Comparison of ENCODE assay signal across 13 cellular contexts in genomic region chr9:91359083-91359482, GRCh38. TPM values are rescaled to one million over a fixed set of nuclear protein-coding genes. Genes with fewer than 3 reads are reported as not detected.
A peak's percentile ranks its signal among the peaks of the same experiment; 100 is the strongest.
DNase-seq lines count a peak whose midpoint lies in the region; ATAC-seq, FAIRE-seq and TF ChIP-seq lines count a peak whose summit lies in the region.
"Had no signal": no experiment of that assay in that cellular context is flagged by ENCODE, and none has a peak within 500 bp of the region (broad histone marks: within the 10 kb centered on the region; RNA-seq: fewer than 3 reads in every experiment).

No MANE protein-coding gene starts in this region.

- H3K9me3 ChIP-seq in HepG2 (ENCODE audit: low read length), result no peaks in the 10 kb centered on the region
- no peaks in the 10 kb centered on the region for H3K9me3 ChIP-seq in right lobe of liver
- no peaks in the 10 kb centered on the region for H3K9me3 ChIP-seq in fibroblast of lung (ENCODE audit: control insufficient read depth, insufficient read depth, low read depth, low read length)
- H3K9me3 ChIP-seq: breast epithelium had no signal

- CTCF ChIA-PET in HepG2 (lab: Yijun Ruan, JAX; ENCODE audit: low intra/inter-chr PET ratio, low total read pairs), result no interaction called here

- H3K4me1 ChIP-seq in HepG2 (ENCODE audit: insufficient read depth, low read length) (peaks cover 50% of the 10 kb centered on the region), right lobe of liver (peaks cover 0 to 15% (median 5%) of the 10 kb centered on the region in 4 donors), fibroblast of lung (ENCODE audit: control insufficient read depth, extremely low read depth, insufficient read depth, low read length) (peaks cover 4% of the 10 kb centered on the region)
- H3K4me1 ChIP-seq: breast epithelium had no signal

- H3K27me3 ChIP-seq in HepG2 (ENCODE audit: control insufficient read depth in 1 of 2, insufficient read depth in 2 of 2, low read length in 2 of 2), result no peaks in the 10 kb centered on the region; a peak in 1 of 5 replicates
- H3K27me3 ChIP-seq in right lobe of liver, result no peaks in the 10 kb centered on the region
- H3K27me3 ChIP-seq in fibroblast of lung (ENCODE audit: control insufficient read depth, insufficient read depth, low read length), result no peaks in the 10 kb centered on the region
- H3K27me3 ChIP-seq: breast epithelium had no signal

- POLR2A ChIA-PET in HepG2 (lab: Yijun Ruan, JAX), result interaction anchor here (1.0 to 2.2 kb wide), 2 partner anchors 151 to 322 kb away, joined by 3 to 5 read pairs; no protein-coding TSS in a partner anchor

- peaks cover 69% of the 10 kb centered on the region for H3K4me1 Mint-ChIP-seq in T-helper 2 cell treated with Interferon-gamma antibody and Interleukin-4, amounts not matched to agents 5 μg/mL and 100 μg/mL, for 36 hours (ENCODE audit: low read depth)

- H3K4me2 ChIP-seq in HepG2 (ENCODE audit: low read depth, low read length), result peak overlapping the region; percentile 82
- H3K4me2 ChIP-seq in fibroblast of lung (ENCODE audit: extremely low read depth, insufficient read depth, low read length), result peak overlapping the region; percentile 26

- no peak for FAIRE-seq in HepG2 (lab: Jason Lieb, UNC)

- H3K27me3 Mint-ChIP-seq in T-helper 2 cell treated with Interferon-gamma antibody and Interleukin-4, amounts not matched to agents 5 μg/mL and 100 μg/mL, for 36 hours (ENCODE audit: low read depth), result no peaks in the 10 kb centered on the region

- TF ChIP-seq EP300 in HepG2 (IDR thresholded peaks at IDR 0.05; ENCODE audit: low read depth in 2 of 2, low read length in 2 of 2), result no peak
- no peak for TF ChIP-seq EP300 in HepG2 (CRISPR knock-in tag; IDR thresholded peaks at IDR 0.05; ENCODE audit: borderline replicate concordance)

- no TSS peak for BruUV-seq in HepG2 (replicated peaks; lab: Mats Ljungman, UMichigan)

- in situ Hi-C loops in HepG2 (cut with HindIII; ENCODE audit: extremely low pct_ligation_motif_present, low pct_unique_long_range_greater_than_20kb), result no loop called here

- peaks cover 16% of the 10 kb centered on the region; the same call in 1 of the 2 replicates for H4K20me1 ChIP-seq in HepG2 (ENCODE audit: insufficient read depth, low read length)
- no peaks in the 10 kb centered on the region for H4K20me1 ChIP-seq in fibroblast of lung (ENCODE audit: control insufficient read depth, extremely low read depth, insufficient read depth, low read length)

- ATAC-seq in HepG2, result no peak
- no peak for ATAC-seq in right lobe of liver
- no peak for ATAC-seq in HG03520 (IDR thresholded peaks at IDR 0.05; ENCODE audit: unreplicated experiment)

- peaks cover 6% of the 10 kb centered on the region for H3K9me3 Mint-ChIP-seq in T-helper 2 cell treated with Interferon-gamma antibody and Interleukin-4, amounts not matched to agents 5 μg/mL and 100 μg/mL, for 36 hours

- H3K79me2 ChIP-seq in HepG2 (ENCODE audit: insufficient read depth, low read length) (peaks cover 72% of the 10 kb centered on the region), fibroblast of lung (ENCODE audit: control insufficient read depth, insufficient read depth, low read length) (peaks cover 33% of the 10 kb centered on the region)

- no peak for TF ChIP-seq POLR2A in HepG2 (IDR thresholded peaks at IDR 0.05; ENCODE audit: insufficient read depth in 1 of 2, low read depth in 2 of 2, low read length in 2 of 2)
- no peak for TF ChIP-seq POLR2A in right lobe of liver (IDR thresholded peaks at IDR 0.05)

- 79% methylated on average over 2 of the region's 2 CpGs for WGBS in HepG2 (ENCODE audit: low lambda C conversion rate)
- 73% methylated on average over 2 of the region's 2 CpGs for WGBS in right lobe of liver (ENCODE audit: insufficient coverage, low coverage, low lambda C conversion rate, missing lambda C conversion rate)

- H3K9ac ChIP-seq in HepG2 (ENCODE audit: insufficient read depth, low read depth, low read length), result no peak overlapping the region
- H3K9ac ChIP-seq in fibroblast of lung (ENCODE audit: insufficient read depth, low read length), result no peak overlapping the region

- H3K4me3 ChIP-seq in HepG2 (replicated peaks in 1 of 3; ENCODE audit: insufficient read depth in 1 of 3, low read depth in 2 of 3, low read length in 3 of 3), result peak overlapping the region in 2 of 3 experiments; percentile 95 to 99; a peak in 5 of 6 replicates
- H3K4me3 ChIP-seq in right lobe of liver, result no peak overlapping the region
- peak overlapping the region in 1 of 4 experiments; percentile 16 for H3K4me3 ChIP-seq in fibroblast of lung (replicated peaks in 1 of 4; ENCODE audit: control extremely low read depth in 1 of 4, insufficient read depth in 1 of 4, low read depth in 3 of 4, low read length in 4 of 4)
- H3K4me3 ChIP-seq: breast epithelium had no signal

- no peak for TF ChIP-seq RAD21 in HepG2 (CRISPR knock-in tag; IDR thresholded peaks at IDR 0.05)

- H3K27ac ChIP-seq in HepG2 (ENCODE audit: extremely low read length, insufficient read depth, low read length) (no peak overlapping the region), right lobe of liver (no peak overlapping the region), fibroblast of lung (ENCODE audit: insufficient read depth, low read length) (no peak overlapping the region)
- H3K27ac ChIP-seq: breast epithelium had no signal

- TF ChIP-seq CTCF in HepG2 (CRISPR knock-in tag; IDR thresholded peaks at IDR 0.05) (no peak), right lobe of liver (IDR thresholded peaks at IDR 0.05) (no peak), fibroblast of lung (conservative IDR thresholded peaks at IDR 0.05 in 1 of 2, IDR thresholded peaks at IDR 0.05 in 1 of 2; ENCODE audit: low read depth in 1 of 2, low read length in 2 of 2) (no peak)

- peaks cover 37% of the 10 kb centered on the region for H3K36me3 Mint-ChIP-seq in T-helper 2 cell treated with Interferon-gamma antibody and Interleukin-4, amounts not matched to agents 5 μg/mL and 100 μg/mL, for 36 hours (ENCODE audit: low read depth)

- peak overlapping the region; percentile 94 for H3K27ac Mint-ChIP-seq in T-helper 2 cell treated with Interferon-gamma antibody and Interleukin-4, amounts not matched to agents 5 μg/mL and 100 μg/mL, for 36 hours

- DNase-seq in HepG2 (ENCODE audit: low spot score) (no peak), right lobe of liver (no peak), fibroblast of lung (ENCODE audit: low read depth in 2 of 2) (no peak), NCI-H1436 (lab: John Stamatoyannopoulos, UW) (no peak), COR-L47 (lab: John Stamatoyannopoulos, UW) (no peak)
- DNase-seq in T-helper 2 cell treated with Interferon-gamma antibody and Interleukin-4, amounts not matched to agents 5 μg/mL and 100 μg/mL, for 36 hours (ENCODE audit: low spot score), result no peak
- no peak for DNase-seq in stimulated activated CD4-positive, alpha-beta T cell treated with anti-CD3 and anti-CD28 coated beads, Interleukin-15, amount 100 ng/mL, for 24 hours
- DNase-seq: IMR-90; NCI-H1092 treated with DMSO at 0.1 percent for 48 hours; NCI-H2171 treated with DMSO at 0.1 percent for 48 hours; NK-92 treated with Interleukin-12 subunit alpha and Interleukin-12 subunit beta, amount 100 ng/mL, for 24 hours had no signal

- peaks cover 8 to 25% of the 10 kb centered on the region in 2 experiments for H3K36me3 ChIP-seq in HepG2 (replicated peaks in 1 of 2; ENCODE audit: control insufficient read depth in 1 of 2, insufficient read depth in 2 of 2, low read length in 2 of 2)
- H3K36me3 ChIP-seq in right lobe of liver, result peaks cover 0 to 3% (median 0%) of the 10 kb centered on the region in 4 donors
- no peaks in the 10 kb centered on the region for H3K36me3 ChIP-seq in fibroblast of lung (ENCODE audit: control insufficient read depth, insufficient read depth, low read length)
- H3K36me3 ChIP-seq: breast epithelium had no signal

- H3K4me3 Mint-ChIP-seq in T-helper 2 cell treated with Interferon-gamma antibody and Interleukin-4, amounts not matched to agents 5 μg/mL and 100 μg/mL, for 36 hours, result peak overlapping the region; percentile 99

- intact Hi-C loops in HepG2 (cut with micrococcal nuclease; ENCODE audit: unreplicated experiment) (no loop called here), right lobe of liver (cut with DNase I) (no loop called here)

- H2AFZ ChIP-seq in HepG2 (ENCODE audit: low read length) (no peak overlapping the region), fibroblast of lung (ENCODE audit: low read length) (no peak overlapping the region)

RNA-seq across cellular contexts. Expression of gene AUH, which starts 2.6 kb away (rescaled TPM):
- total RNA-seq in HepG2 (2016; rRNA removed; fragmentation: Illumina TruSeq; extraction: Trizol) (31.9 and 35.7 TPM in 2 replicates), right lobe of liver (10 to 100 TPM; 12.0 to 22.4 (median 18.4) TPM), fibroblast of lung (44.7 and 55.5 TPM in 2 replicates)
- 8.8 and 9.3 TPM in 2 replicates for total RNA-seq in HepG2 (2016; cell fraction: cytosol; rRNA removed; fragmentation: Illumina TruSeq; extraction: Trizol; ENCODE audit: low read depth)
- 35.1 and 35.8 TPM in 2 replicates for total RNA-seq in HepG2 (2016; cell fraction: insoluble cytoplasmic fraction; rRNA removed; fragmentation: Illumina TruSeq; extraction: Trizol)
- 12.0 and 14.2 TPM in 2 replicates for total RNA-seq in HepG2 (2016; cell fraction: membrane; rRNA removed; fragmentation: Illumina TruSeq; extraction: Trizol)
- total RNA-seq in HepG2 (2016; cell fraction: nucleus; rRNA removed; fragmentation: Illumina TruSeq; extraction: Trizol), result 36.5 and 38.2 TPM in 2 replicates
- polyA plus RNA-seq in HepG2 (2011; rRNA removed) (20.7 and 25.8 TPM in 2 replicates), fibroblast of lung (10.3 and 11.3 TPM in 2 replicates)
- polyA plus RNA-seq in HepG2 (2011; cell fraction: cytosol; rRNA removed), result 13.1 and 18.4 TPM in 2 replicates
- 45.4 and 46.7 TPM in 2 replicates for polyA plus RNA-seq in HepG2 (2011; cell fraction: nucleus; rRNA removed)
- 43.3 and 56.0 TPM in 2 replicates for polyA plus RNA-seq in HepG2 (2012)
- polyA plus RNA-seq in HepG2 (2016; cell fraction: cytosol; fragmentation: Illumina TruSeq; extraction: Trizol; ENCODE audit: low read depth), result 5.2 and 6.3 TPM in 2 replicates
- 36.1 and 36.2 TPM in 2 replicates for polyA plus RNA-seq in HepG2 (2016; cell fraction: insoluble cytoplasmic fraction; fragmentation: Illumina TruSeq; extraction: Trizol; ENCODE audit: low read depth)
- polyA plus RNA-seq in HepG2 (2016; cell fraction: membrane; fragmentation: Illumina TruSeq; extraction: Trizol; ENCODE audit: low read depth), result 8.4 and 9.7 TPM in 2 replicates
- 31.0 and 33.2 TPM in 2 replicates for polyA plus RNA-seq in HepG2 (2016; cell fraction: nucleus; fragmentation: Illumina TruSeq; extraction: Trizol; ENCODE audit: insufficient read depth, low read depth)
- polyA minus RNA-seq in HepG2 (2011; rRNA and poly(A)+ RNA removed; ENCODE audit: low replicate concordance), result 2.2 and 5.5 TPM in 2 replicates
- 8.7 and 13.5 TPM in 2 replicates for polyA minus RNA-seq in HepG2 (2011; cell fraction: cytosol; rRNA and poly(A)+ RNA removed)
- 115 and 125 TPM in 2 replicates for polyA minus RNA-seq in HepG2 (2011; cell fraction: nucleus; rRNA and poly(A)+ RNA removed)
- 10.1 and 11.7 TPM in 2 replicates for polyA plus RNA-seq in fibroblast of lung (2012)
- 0.22 and 0.31 TPM in 2 replicates for polyA minus RNA-seq in fibroblast of lung (ENCODE audit: low replicate concordance)

Comparison
In these comparisons a context has a peak if more than half of its experiments do, and no peak if none do; other contexts are left out.
1. H3K4me3 ChIP-seq: peak in HepG2 (2 of 3); none in right lobe of liver (0 of 3).